In the genomic region with DNA sequence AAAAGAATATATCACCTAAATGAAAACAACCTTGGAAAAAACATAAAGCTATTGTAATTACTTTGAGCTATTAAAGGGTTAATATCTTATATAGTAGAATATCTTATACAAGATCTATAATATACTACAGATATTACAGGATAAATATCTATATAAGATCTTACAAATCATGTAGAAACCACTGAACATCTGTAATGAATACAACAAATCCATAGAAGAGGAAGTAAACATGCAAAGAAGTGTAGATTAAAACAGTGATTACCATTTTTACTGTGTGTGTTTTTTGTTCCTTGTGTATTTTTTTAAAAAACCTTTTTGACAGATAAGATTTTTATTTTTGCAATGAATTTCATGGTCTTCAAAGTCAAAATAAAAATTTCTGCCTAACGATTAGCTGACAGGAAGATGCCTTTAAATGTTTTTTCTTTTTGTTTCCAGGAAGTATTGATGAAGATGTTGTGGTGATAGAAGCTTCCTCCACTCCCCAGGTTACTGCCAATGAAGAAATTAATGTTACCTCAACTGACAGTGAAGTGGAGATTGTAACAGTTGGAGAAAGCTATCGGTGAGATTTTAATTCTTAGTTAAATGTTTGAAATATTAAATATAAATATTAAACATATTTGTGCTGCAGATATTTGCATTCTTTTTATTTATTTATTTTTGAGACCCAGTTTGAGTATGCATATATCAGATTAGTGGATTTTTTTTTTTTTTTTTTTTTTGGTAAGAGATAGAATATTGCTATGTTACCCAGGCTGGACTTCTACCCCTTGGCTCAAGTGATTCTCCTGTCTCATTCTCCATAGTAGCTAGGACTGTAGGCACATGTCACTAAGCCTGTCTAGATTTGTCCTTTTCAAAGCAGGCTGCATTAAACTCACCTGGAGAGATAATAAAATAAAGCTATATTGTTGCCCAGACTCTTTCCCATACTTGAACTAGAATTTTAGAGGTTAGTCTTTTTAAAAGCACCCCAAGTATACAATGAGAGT, we compare ENCODE assay signal across 15 cellular contexts. TPM values are rescaled to one million over a fixed set of nuclear protein-coding genes. Genes with fewer than 3 reads are reported as not detected.
A peak's percentile ranks its signal among the peaks of the same experiment; 100 is the strongest.
DNase-seq lines count a peak whose midpoint lies in the region; ATAC-seq, FAIRE-seq and TF ChIP-seq lines count a peak whose summit lies in the region.
"Had no signal": no experiment of that assay in that cellular context is flagged by ENCODE, and none has a peak within 500 bp of the region (broad histone marks: within the 10 kb centered on the region; RNA-seq: fewer than 3 reads in every experiment).

No MANE protein-coding gene starts in this region.

- H3K36me3 Mint-ChIP-seq in activated T-cell treated with anti-CD3 and anti-CD28 coated beads, Interleukin-2, amount 50 U/mL, for 24 hours (ENCODE audit: low read depth): peaks cover 73% of the 10 kb centered on the region
- H3K36me3 Mint-ChIP-seq in osteocyte (ENCODE audit: unreplicated experiment): peaks cover 19% of the 10 kb centered on the region

- ATAC-seq in HG02870 (IDR thresholded peaks at IDR 0.05; ENCODE audit: unreplicated experiment): no peak
- ATAC-seq: sciatic nerve had no signal

- FAIRE-seq in endometrium (lab: Jason Lieb, UNC) (peak; percentile 15), urothelium cell line (lab: Jason Lieb, UNC) (no peak)

- no peak overlapping the region for H3K4me3 Mint-ChIP-seq in activated T-cell treated with anti-CD3 and anti-CD28 coated beads, Interleukin-2, amount 50 U/mL, for 24 hours
- no peak overlapping the region for H3K4me3 Mint-ChIP-seq in osteocyte (ENCODE audit: unreplicated experiment)

- no peak for TF ChIP-seq CTCF in osteocyte (IDR thresholded peaks at IDR 0.05)

- no peaks in the 10 kb centered on the region for H3K27me3 Mint-ChIP-seq in activated T-cell treated with anti-CD3 and anti-CD28 coated beads, Interleukin-2, amount 50 U/mL, for 24 hours
- no peaks in the 10 kb centered on the region for H3K27me3 Mint-ChIP-seq in osteocyte (ENCODE audit: unreplicated experiment)

- H3K9me3 Mint-ChIP-seq in activated T-cell treated with anti-CD3 and anti-CD28 coated beads, Interleukin-2, amount 50 U/mL, for 24 hours: no peaks in the 10 kb centered on the region
- no peaks in the 10 kb centered on the region for H3K9me3 Mint-ChIP-seq in osteocyte (ENCODE audit: unreplicated experiment)

- peaks cover 34% of the 10 kb centered on the region for H3K4me1 Mint-ChIP-seq in activated T-cell treated with anti-CD3 and anti-CD28 coated beads, Interleukin-2, amount 50 U/mL, for 24 hours (ENCODE audit: low read depth)
- H3K4me1 Mint-ChIP-seq in osteocyte (ENCODE audit: unreplicated experiment): peaks cover 6% of the 10 kb centered on the region

- H3K27ac Mint-ChIP-seq in activated T-cell treated with anti-CD3 and anti-CD28 coated beads, Interleukin-2, amount 50 U/mL, for 24 hours: peak overlapping the region; percentile 61
- H3K27ac Mint-ChIP-seq in osteocyte (ENCODE audit: unreplicated experiment): peak overlapping the region; percentile 0

- no peak for DNase-seq in activated T-cell treated with anti-CD3 and anti-CD28 coated beads, Interleukin-2, amount 50 U/mL, for 24 hours
- DNase-seq in activated T-cell treated with anti-CD3 and anti-CD28 coated beads for 4 hours (no peak), NAMALWA (ENCODE audit: low spot score) (peak; percentile 14), osteocyte (ENCODE audit: extremely low spot score, unreplicated experiment) (no peak), GM19238 (ENCODE audit: insufficient read length, low spot score) (no peak), urothelium cell line (ENCODE audit: low spot score) (no peak)
- DNase-seq: activated effector memory CD4-positive, alpha-beta T cell treated with Interleukin-2 at 50 U/mL for 16 hours; aorta; midbrain; NCI-H1092 treated with DMSO at 0.1 percent for 48 hours; NCI-H526; SJCRH30 had no signal

RNA-seq across cellular contexts. Expression of gene CCNB2, which starts 52.8 kb away (rescaled TPM):
- total RNA-seq in osteocyte: 12.2 and 12.7 TPM in 2 replicates
